21 cellular contexts compared by ENCODE assay signal in genomic region chr12:94276725-94277124, GRCh38.
"Had no signal": no experiment of that assay in that cellular context is flagged by ENCODE, and none has a peak within 500 bp of the region (broad histone marks: within the 10 kb centered on the region; RNA-seq: fewer than 3 reads in every experiment).

No MANE protein-coding gene starts in this region.

- DNase-seq: colonic mucosa; effector CD4-positive, alpha-beta T cell; glutamatergic neuron; immature natural killer cell; kidney; left cardiac atrium; natural killer cell; spleen; stimulated activated CD4-positive, alpha-beta T cell treated with anti-CD3 and anti-CD28 coated beads, Interleukin-15, amount 100 ng/mL, for 24 hours; stimulated activated CD4-positive, alpha-beta T cell treated with anti-CD3 and anti-CD28 coated beads, Interleukin-1b, Interleukin-23, amount 100 ng/mL, for 48 hours; stimulated activated CD4-positive, alpha-beta T cell treated with anti-CD3 and anti-CD28 coated beads, Interleukin-4, amount 100 ng/mL, for 24 hours; tibial artery; upper lobe of left lung had no signal

- H3K27ac ChIP-seq: colonic mucosa, gastroesophageal sphincter, ovary, right atrium auricular region, spleen, tibial artery, upper lobe of left lung had no signal

- H3K27me3 ChIP-seq: colonic mucosa, gastroesophageal sphincter, ovary, right atrium auricular region, spleen, tibial artery, upper lobe of left lung had no signal

- H3K36me3 ChIP-seq: colonic mucosa, ovary, right atrium auricular region had no signal

- H3K36me3 Mint-ChIP-seq: natural killer cell had no signal

- ATAC-seq: esophagus mucosa; gastroesophageal sphincter; natural killer cell; stimulated activated memory B cell treated with anti-CD40 and anti-IgM and Interleukin-4, amounts not matched to agents 10 μg/mL and 1 μg/mL and 100 μg/mL, for 72 hours had no signal

- FAIRE-seq: endometrium, kidney had no signal

- H3K4me3 Mint-ChIP-seq: immature natural killer cell; natural killer cell; neural crest cell; stimulated activated memory B cell treated with anti-CD40 and anti-IgM and Interleukin-4, amounts not matched to agents 10 μg/mL and 1 μg/mL and 100 μg/mL, for 72 hours; stimulated activated naive CD8-positive, alpha-beta T cell treated with anti-CD3 and anti-CD28 coated beads, Interleukin-15, Interleukin-2, amounts not matched to agents 100 ng/mL and 50 ng/mL, for 24 hours had no signal

- H3K27me3 Mint-ChIP-seq: stimulated activated memory B cell treated with anti-CD40 and anti-IgM and Interleukin-4, amounts not matched to agents 10 μg/mL and 1 μg/mL and 100 μg/mL, for 72 hours; stimulated activated naive CD8-positive, alpha-beta T cell treated with anti-CD3 and anti-CD28 coated beads, Interleukin-15, Interleukin-2, amounts not matched to agents 100 ng/mL and 50 ng/mL, for 24 hours had no signal

- H3K4me1 Mint-ChIP-seq: neural crest cell had no signal

- H3K9me3 Mint-ChIP-seq: immature natural killer cell; natural killer cell; neural crest cell; stimulated activated memory B cell treated with anti-CD40 and anti-IgM and Interleukin-4, amounts not matched to agents 10 μg/mL and 1 μg/mL and 100 μg/mL, for 72 hours; stimulated activated naive CD8-positive, alpha-beta T cell treated with anti-CD3 and anti-CD28 coated beads, Interleukin-15, Interleukin-2, amounts not matched to agents 100 ng/mL and 50 ng/mL, for 24 hours had no signal

- H3K27ac Mint-ChIP-seq: immature natural killer cell; natural killer cell; stimulated activated memory B cell treated with anti-CD40 and anti-IgM and Interleukin-4, amounts not matched to agents 10 μg/mL and 1 μg/mL and 100 μg/mL, for 72 hours; stimulated activated naive CD8-positive, alpha-beta T cell treated with anti-CD3 and anti-CD28 coated beads, Interleukin-15, Interleukin-2, amounts not matched to agents 100 ng/mL and 50 ng/mL, for 24 hours had no signal

- H3K4me1 ChIP-seq: colonic mucosa, gastroesophageal sphincter, right atrium auricular region, tibial artery had no signal

- H3K4me3 ChIP-seq: colonic mucosa, gastroesophageal sphincter, ovary, right atrium auricular region, spleen, tibial artery, upper lobe of left lung had no signal

- H3K9me3 ChIP-seq: colonic mucosa, gastroesophageal sphincter, ovary, right atrium auricular region, spleen, tibial artery, upper lobe of left lung had no signal
